ENCODE assay signal across 8 cellular contexts in the genomic region with DNA sequence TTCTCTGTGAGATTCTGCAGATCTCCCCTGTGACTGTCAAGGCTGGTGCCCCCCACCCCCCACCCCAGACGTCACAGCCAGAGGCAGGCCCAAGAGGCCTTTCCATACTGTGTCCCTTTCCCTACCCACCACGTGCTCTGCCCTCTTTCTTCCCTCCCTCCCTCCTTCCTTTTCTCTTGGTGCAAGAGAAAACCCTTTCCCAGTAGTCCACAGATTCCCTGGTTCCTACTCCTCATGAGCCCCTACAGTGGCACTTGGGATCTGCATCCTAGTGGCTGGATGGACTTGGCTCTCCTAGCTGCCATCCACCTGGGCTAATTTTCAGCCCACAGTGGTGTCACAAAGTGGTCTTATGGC. TPM values are rescaled to one million over a fixed set of nuclear protein-coding genes. Genes with fewer than 3 reads are reported as not detected.
DNase-seq lines count a peak whose midpoint lies in the region; ATAC-seq and TF ChIP-seq lines count a peak whose summit lies in the region.

No MANE protein-coding gene starts in this region.

- peaks cover 98% of the 10 kb centered on the region for H3K4me1 Mint-ChIP-seq in CD4-positive, alpha-beta T cell (ENCODE audit: low read depth)
- peaks cover 91% of the 10 kb centered on the region for H3K4me1 Mint-ChIP-seq in activated naive CD8-positive, alpha-beta T cell treated with anti-CD3 and anti-CD28 coated beads, Interleukin-2, amount 10 ng/mL, durations not matched to agents 7 days and 5 days
- H3K4me1 Mint-ChIP-seq in naive thymus-derived CD4-positive, alpha-beta T cell = peaks cover 80 to 99% (median 98%) of the 10 kb centered on the region in 7 donors

- peak overlapping the region; percentile 99 for H3K27ac ChIP-seq in CD4-positive, alpha-beta T cell (ENCODE audit: low read depth, low read length)
- H3K27ac ChIP-seq in naive thymus-derived CD4-positive, alpha-beta T cell (ENCODE audit: low read depth, low read length) = peak overlapping the region; percentile 94
- H3K27ac ChIP-seq in brain microvascular endothelial cell = no peak overlapping the region

- H3K9me3 ChIP-seq in CD4-positive, alpha-beta T cell (ENCODE audit: control insufficient read depth, low read length) = no peaks in the 10 kb centered on the region
- H3K9me3 ChIP-seq in naive thymus-derived CD4-positive, alpha-beta T cell (ENCODE audit: control insufficient read depth in 2 of 3, low read length in 3 of 3) = no peaks in the 10 kb centered on the region

- no peak for DNase-seq in CD4-positive, alpha-beta T cell
- no peak for DNase-seq in activated naive CD8-positive, alpha-beta T cell treated with anti-CD3 and anti-CD28 coated beads, Interleukin-2, amount 10 ng/mL, durations not matched to agents 7 days and 5 days
- no peak for DNase-seq in naive thymus-derived CD4-positive, alpha-beta T cell
- no peak for DNase-seq in brain microvascular endothelial cell
- no peak for DNase-seq in islet precursor cell

- peaks cover 91 to 93% of the 10 kb centered on the region in 2 donors for H3K4me1 ChIP-seq in naive thymus-derived CD4-positive, alpha-beta T cell (ENCODE audit: control insufficient read depth in 2 of 2, insufficient read depth in 2 of 2, low read length in 2 of 2)

- H3K27ac Mint-ChIP-seq in CD4-positive, alpha-beta T cell = peak overlapping the region; percentile 90
- H3K27ac Mint-ChIP-seq in activated naive CD8-positive, alpha-beta T cell treated with anti-CD3 and anti-CD28 coated beads, Interleukin-2, amount 10 ng/mL, durations not matched to agents 7 days and 5 days = peak overlapping the region; percentile 100
- H3K27ac Mint-ChIP-seq in naive thymus-derived CD4-positive, alpha-beta T cell = peak overlapping the region; percentile 92 to 99 (median 97)

- TF ChIP-seq CTCF in CD4-positive, alpha-beta T cell (IDR thresholded peaks at IDR 0.05) = no peak
- no peak for TF ChIP-seq CTCF in brain microvascular endothelial cell (IDR thresholded peaks at IDR 0.05; ENCODE audit: low read depth, low read length, missing control alignments)

- peaks cover 33% of the 10 kb centered on the region for H3K36me3 Mint-ChIP-seq in CD4-positive, alpha-beta T cell (ENCODE audit: low read depth)
- H3K36me3 Mint-ChIP-seq in activated naive CD8-positive, alpha-beta T cell treated with anti-CD3 and anti-CD28 coated beads, Interleukin-2, amount 10 ng/mL, durations not matched to agents 7 days and 5 days = peaks cover 17% of the 10 kb centered on the region
- peaks cover 4 to 35% (median 8%) of the 10 kb centered on the region in 5 donors for H3K36me3 Mint-ChIP-seq in naive thymus-derived CD4-positive, alpha-beta T cell

- peak overlapping the region; percentile 77 for H3K4me3 Mint-ChIP-seq in CD4-positive, alpha-beta T cell
- H3K4me3 Mint-ChIP-seq in activated naive CD8-positive, alpha-beta T cell treated with anti-CD3 and anti-CD28 coated beads, Interleukin-2, amount 10 ng/mL, durations not matched to agents 7 days and 5 days = peak overlapping the region; percentile 84
- H3K4me3 Mint-ChIP-seq in naive thymus-derived CD4-positive, alpha-beta T cell = peak overlapping the region; percentile 76 to 95 (median 85)

- no peaks in the 10 kb centered on the region for H3K36me3 ChIP-seq in naive thymus-derived CD4-positive, alpha-beta T cell (ENCODE audit: control insufficient read depth in 2 of 3, insufficient read depth in 3 of 3, low read length in 3 of 3)
- no peaks in the 10 kb centered on the region for H3K36me3 ChIP-seq in brain microvascular endothelial cell (replicated peaks)

- intact Hi-C loops in CD4-positive, alpha-beta T cell (cut with DNase I, micrococcal nuclease) = loop anchor here (1.0 to 5.0 kb wide), 7 partner anchors 8 to 144 kb away; no protein-coding TSS in a partner anchor
- intact Hi-C loops in naive thymus-derived CD4-positive, alpha-beta T cell (cut with micrococcal nuclease) = loop anchor here (1.0 to 2.0 kb wide), 13 partner anchors 8 to 161 kb away; a partner anchor contains a TSS

- in situ Hi-C loops in brain microvascular endothelial cell (cut with HindIII; ENCODE audit: low pct_ligation_motif_present, low sequenced_read_pairs) = no loop called here

- no peak for ATAC-seq in CD4-positive, alpha-beta T cell (ENCODE audit: poor library complexity)
- ATAC-seq in HG03097 (IDR thresholded peaks at IDR 0.05; ENCODE audit: low FRiP score, unreplicated experiment) = peak; percentile 1
- no peak for ATAC-seq in activated naive CD8-positive, alpha-beta T cell treated with anti-CD3 and anti-CD28 coated beads, Interleukin-2, amount 10 ng/mL, durations not matched to agents 7 days and 5 days (ENCODE audit: low read depth)
- ATAC-seq in naive thymus-derived CD4-positive, alpha-beta T cell = no peak
- ATAC-seq in HG03565 (IDR thresholded peaks at IDR 0.05; ENCODE audit: unreplicated experiment) = no peak
- ATAC-seq in HG02759 (IDR thresholded peaks at IDR 0.05; ENCODE audit: unreplicated experiment) = no peak

- no peaks in the 10 kb centered on the region for H3K27me3 Mint-ChIP-seq in CD4-positive, alpha-beta T cell
- H3K27me3 Mint-ChIP-seq in activated naive CD8-positive, alpha-beta T cell treated with anti-CD3 and anti-CD28 coated beads, Interleukin-2, amount 10 ng/mL, durations not matched to agents 7 days and 5 days = no peaks in the 10 kb centered on the region
- H3K27me3 Mint-ChIP-seq in naive thymus-derived CD4-positive, alpha-beta T cell = no peaks in the 10 kb centered on the region

- CTCF ChIA-PET in CD4-positive, alpha-beta T cell (lab: Charles Lee) = interaction anchor here (0.7 to 1.9 kb wide), 4 partner anchors 8 to 146 kb away, joined by 3 to 6 read pairs (median 4); no protein-coding TSS in a partner anchor
- CTCF ChIA-PET in naive thymus-derived CD4-positive, alpha-beta T cell (lab: Charles Lee) = interaction anchor here (0.8 to 3.0 kb wide), 15 partner anchors 8 to 126 kb away, joined by 3 to 30 read pairs (median 4); no protein-coding TSS in a partner anchor

- H3K9me3 Mint-ChIP-seq in CD4-positive, alpha-beta T cell = no peaks in the 10 kb centered on the region
- H3K9me3 Mint-ChIP-seq in activated naive CD8-positive, alpha-beta T cell treated with anti-CD3 and anti-CD28 coated beads, Interleukin-2, amount 10 ng/mL, durations not matched to agents 7 days and 5 days = no peaks in the 10 kb centered on the region
- no peaks in the 10 kb centered on the region for H3K9me3 Mint-ChIP-seq in naive thymus-derived CD4-positive, alpha-beta T cell

- POLR2A ChIA-PET in CD4-positive, alpha-beta T cell (lab: Charles Lee) = interaction anchor here (0.7 to 25.4 kb wide), 24 partner anchors 8 to 147 kb away, joined by 3 to 566 read pairs (median 14); a partner anchor contains a TSS
- POLR2A ChIA-PET in activated naive CD8-positive, alpha-beta T cell treated with anti-CD3 and anti-CD28 coated beads, Interleukin-2, amount 10 ng/mL, durations not matched to agents 7 days and 5 days (lab: Charles Lee) = interaction anchor here (0.6 to 19.8 kb wide), 12 partner anchors 11 to 147 kb away, joined by 3 to 390 read pairs (median 10); a partner anchor contains a TSS
- POLR2A ChIA-PET in naive thymus-derived CD4-positive, alpha-beta T cell (lab: Charles Lee) = interaction anchor here (0.9 to 25.6 kb wide), 17 partner anchors 12 to 159 kb away, joined by 3 to 529 read pairs (median 5); a partner anchor contains a TSS

- peak overlapping the region; percentile 43 for H3K4me3 ChIP-seq in naive thymus-derived CD4-positive, alpha-beta T cell (ENCODE audit: low read length)
- H3K4me3 ChIP-seq in brain microvascular endothelial cell (ENCODE audit: low read depth, low read length) = no peak overlapping the region

- H3K27me3 ChIP-seq in CD4-positive, alpha-beta T cell (ENCODE audit: control insufficient read depth, insufficient read depth, low read length) = no peaks in the 10 kb centered on the region
- no peaks in the 10 kb centered on the region for H3K27me3 ChIP-seq in naive thymus-derived CD4-positive, alpha-beta T cell (ENCODE audit: control insufficient read depth in 2 of 2, insufficient read depth in 2 of 2, low read length in 2 of 2)
- H3K27me3 ChIP-seq in brain microvascular endothelial cell (replicated peaks) = no peaks in the 10 kb centered on the region

RNA-seq across cellular contexts. Expression of a gene that starts 35.1 kb away (rescaled TPM):
- 100 to 1,000 TPM; 284 to 308 TPM for total RNA-seq in CD4-positive, alpha-beta T cell
- 100 to 1,000 TPM; 230 to 252 TPM for total RNA-seq in activated naive CD8-positive, alpha-beta T cell treated with anti-CD3 and anti-CD28 coated beads, Interleukin-2, amount 10 ng/mL, durations not matched to agents 7 days and 5 days
- 100 to 1,000 TPM; 175 to 256 (median 199) TPM for total RNA-seq in naive thymus-derived CD4-positive, alpha-beta T cell
- polyA plus RNA-seq in naive thymus-derived CD4-positive, alpha-beta T cell = 10 to 100 TPM; 42.4 to 53.7 TPM
